9 cellular contexts compared by ENCODE assay signal in genomic region chr9:96484521-96484931, GRCh38. TPM values are rescaled to one million over a fixed set of nuclear protein-coding genes. Genes with fewer than 3 reads are reported as not detected.
DNase-seq lines count a peak whose midpoint lies in the region; ATAC-seq and TF ChIP-seq lines count a peak whose summit lies in the region.
"Had no signal": no experiment of that assay in that cellular context is flagged by ENCODE, and none has a peak within 500 bp of the region (broad histone marks: within the 10 kb centered on the region; RNA-seq: fewer than 3 reads in every experiment).

No MANE protein-coding gene starts in this region.

- H3K27ac ChIP-seq in right atrium auricular region = no peak overlapping the region

- no peak overlapping the region for H3K4me3 Mint-ChIP-seq in activated CD8-positive, alpha-beta T cell treated with anti-CD3 and anti-CD28 coated beads for 36 hours
- H3K4me3 Mint-ChIP-seq in activated CD8-positive, alpha-beta T cell treated with anti-CD3 and anti-CD28 coated beads, Interleukin-2, amount 10 ng/mL, durations not matched to agents 7 days and 5 days = no peak overlapping the region
- no peak overlapping the region for H3K4me3 Mint-ChIP-seq in HFFc6
- no peak overlapping the region for H3K4me3 Mint-ChIP-seq in stimulated activated memory B cell treated with anti-CD40 and anti-IgM and Interleukin-4, amounts not matched to agents 10 μg/mL and 1 μg/mL and 100 μg/mL, for 72 hours

- CTCF ChIA-PET in activated CD8-positive, alpha-beta T cell treated with anti-CD3 and anti-CD28 coated beads for 36 hours (lab: Charles Lee) = no interaction called here
- CTCF ChIA-PET in activated CD8-positive, alpha-beta T cell treated with anti-CD3 and anti-CD28 coated beads, Interleukin-2, amount 10 ng/mL, durations not matched to agents 7 days and 5 days (lab: Charles Lee) = no interaction called here

- peak; percentile 20 for ATAC-seq in activated CD8-positive, alpha-beta T cell treated with anti-CD3 and anti-CD28 coated beads for 36 hours
- no peak for ATAC-seq in activated CD8-positive, alpha-beta T cell treated with anti-CD3 and anti-CD28 coated beads, Interleukin-2, amount 10 ng/mL, durations not matched to agents 7 days and 5 days
- ATAC-seq in HG03558 (IDR thresholded peaks at IDR 0.05; ENCODE audit: extremely low read depth, unreplicated experiment) = peak; percentile 88
- peak; percentile 98 for ATAC-seq in stimulated activated memory B cell treated with anti-CD40 and anti-IgM and Interleukin-4, amounts not matched to agents 10 μg/mL and 1 μg/mL and 100 μg/mL, for 72 hours
- no peak for ATAC-seq in left ventricle myocardium superior

- POLR2A ChIA-PET in activated CD8-positive, alpha-beta T cell treated with anti-CD3 and anti-CD28 coated beads for 36 hours (lab: Charles Lee) = no interaction called here
- POLR2A ChIA-PET in activated CD8-positive, alpha-beta T cell treated with anti-CD3 and anti-CD28 coated beads, Interleukin-2, amount 10 ng/mL, durations not matched to agents 7 days and 5 days (lab: Charles Lee) = no interaction called here

- H3K36me3 Mint-ChIP-seq in activated CD8-positive, alpha-beta T cell treated with anti-CD3 and anti-CD28 coated beads for 36 hours (ENCODE audit: low read depth) = peaks cover 29% of the 10 kb centered on the region
- peaks cover 2% of the 10 kb centered on the region for H3K36me3 Mint-ChIP-seq in activated CD8-positive, alpha-beta T cell treated with anti-CD3 and anti-CD28 coated beads, Interleukin-2, amount 10 ng/mL, durations not matched to agents 7 days and 5 days (ENCODE audit: low read depth)
- H3K36me3 Mint-ChIP-seq in HFFc6 (ENCODE audit: low read depth) = peaks cover 53% of the 10 kb centered on the region
- H3K36me3 Mint-ChIP-seq in stimulated activated memory B cell treated with anti-CD40 and anti-IgM and Interleukin-4, amounts not matched to agents 10 μg/mL and 1 μg/mL and 100 μg/mL, for 72 hours = peaks cover 43% of the 10 kb centered on the region

- H3K4me3 ChIP-seq in right atrium auricular region = no peak overlapping the region

- H3K27ac Mint-ChIP-seq in activated CD8-positive, alpha-beta T cell treated with anti-CD3 and anti-CD28 coated beads for 36 hours = no peak overlapping the region
- no peak overlapping the region for H3K27ac Mint-ChIP-seq in activated CD8-positive, alpha-beta T cell treated with anti-CD3 and anti-CD28 coated beads, Interleukin-2, amount 10 ng/mL, durations not matched to agents 7 days and 5 days
- peak overlapping the region; percentile 58; the same call in 1 of the 2 replicates for H3K27ac Mint-ChIP-seq in HFFc6
- H3K27ac Mint-ChIP-seq in stimulated activated memory B cell treated with anti-CD40 and anti-IgM and Interleukin-4, amounts not matched to agents 10 μg/mL and 1 μg/mL and 100 μg/mL, for 72 hours = peak overlapping the region; percentile 27

- H3K36me3 ChIP-seq in right atrium auricular region = peaks cover 28% of the 10 kb centered on the region

- TF ChIP-seq CTCF in activated CD8-positive, alpha-beta T cell treated with anti-CD3 and anti-CD28 coated beads for 36 hours (IDR thresholded peaks at IDR 0.05) = no peak
- TF ChIP-seq CTCF in HFFc6 (IDR thresholded peaks at IDR 0.05) (no peak), right atrium auricular region (IDR thresholded peaks at IDR 0.05) (no peak)

- no peak for DNase-seq in activated CD8-positive, alpha-beta T cell treated with anti-CD3 and anti-CD28 coated beads for 36 hours
- DNase-seq in activated CD8-positive, alpha-beta T cell treated with anti-CD3 and anti-CD28 coated beads, Interleukin-2, amount 10 ng/mL, durations not matched to agents 7 days and 5 days = no peak
- DNase-seq in HFFc6 (no peak), NCI-H1092 treated with DMSO at 0.1 percent for 48 hours (lab: John Stamatoyannopoulos, UW) (no peak), left ventricle myocardium superior (no peak), right atrium auricular region (ENCODE audit: low spot score) (no peak)
- DNase-seq: NCI-H2171 treated with DMSO at 0.1 percent for 48 hours had no signal

- H3K9me3 ChIP-seq in right atrium auricular region = no peaks in the 10 kb centered on the region

- H3K9me3 Mint-ChIP-seq in activated CD8-positive, alpha-beta T cell treated with anti-CD3 and anti-CD28 coated beads for 36 hours = no peaks in the 10 kb centered on the region
- H3K9me3 Mint-ChIP-seq in activated CD8-positive, alpha-beta T cell treated with anti-CD3 and anti-CD28 coated beads, Interleukin-2, amount 10 ng/mL, durations not matched to agents 7 days and 5 days (ENCODE audit: insufficient read depth) = no peaks in the 10 kb centered on the region
- no peaks in the 10 kb centered on the region for H3K9me3 Mint-ChIP-seq in HFFc6
- H3K9me3 Mint-ChIP-seq in stimulated activated memory B cell treated with anti-CD40 and anti-IgM and Interleukin-4, amounts not matched to agents 10 μg/mL and 1 μg/mL and 100 μg/mL, for 72 hours = no peaks in the 10 kb centered on the region

- no peaks in the 10 kb centered on the region for H3K27me3 ChIP-seq in right atrium auricular region

- intact Hi-C loops in activated CD8-positive, alpha-beta T cell treated with anti-CD3 and anti-CD28 coated beads for 36 hours (cut with micrococcal nuclease) = no loop called here
- intact Hi-C loops in left ventricle myocardium superior (cut with micrococcal nuclease) = no loop called here

- peaks cover 12% of the 10 kb centered on the region for H3K4me1 Mint-ChIP-seq in activated CD8-positive, alpha-beta T cell treated with anti-CD3 and anti-CD28 coated beads for 36 hours (ENCODE audit: low read depth)
- H3K4me1 Mint-ChIP-seq in activated CD8-positive, alpha-beta T cell treated with anti-CD3 and anti-CD28 coated beads, Interleukin-2, amount 10 ng/mL, durations not matched to agents 7 days and 5 days (ENCODE audit: low read depth) = no peaks in the 10 kb centered on the region
- H3K4me1 Mint-ChIP-seq in HFFc6 (ENCODE audit: low read depth) = peaks cover 56% of the 10 kb centered on the region
- H3K4me1 Mint-ChIP-seq in stimulated activated memory B cell treated with anti-CD40 and anti-IgM and Interleukin-4, amounts not matched to agents 10 μg/mL and 1 μg/mL and 100 μg/mL, for 72 hours = peaks cover 24% of the 10 kb centered on the region

- no peaks in the 10 kb centered on the region for H3K27me3 Mint-ChIP-seq in activated CD8-positive, alpha-beta T cell treated with anti-CD3 and anti-CD28 coated beads for 36 hours
- H3K27me3 Mint-ChIP-seq in activated CD8-positive, alpha-beta T cell treated with anti-CD3 and anti-CD28 coated beads, Interleukin-2, amount 10 ng/mL, durations not matched to agents 7 days and 5 days (ENCODE audit: low read depth) = no peaks in the 10 kb centered on the region
- H3K27me3 Mint-ChIP-seq in HFFc6 (ENCODE audit: insufficient read depth) = no peaks in the 10 kb centered on the region
- no peaks in the 10 kb centered on the region for H3K27me3 Mint-ChIP-seq in stimulated activated memory B cell treated with anti-CD40 and anti-IgM and Interleukin-4, amounts not matched to agents 10 μg/mL and 1 μg/mL and 100 μg/mL, for 72 hours

- peaks cover 0 to 32% of the 10 kb centered on the region in 2 donors for H3K4me1 ChIP-seq in right atrium auricular region

RNA-seq across cellular contexts. Expression of gene HABP4, which starts 34.6 kb away (rescaled TPM):
- 1 to 10 TPM; 7.0 to 8.3 TPM for total RNA-seq in activated CD8-positive, alpha-beta T cell treated with anti-CD3 and anti-CD28 coated beads for 36 hours
- total RNA-seq in activated CD8-positive, alpha-beta T cell treated with anti-CD3 and anti-CD28 coated beads, Interleukin-2, amount 10 ng/mL, durations not matched to agents 7 days and 5 days = 1 to 10 TPM; 4.1 to 5.0 TPM
- 10 to 100 TPM; 20.1 to 26.6 (median 24.9) TPM for total RNA-seq in HFFc6 (2021; fragmentation: NEBNext Ultra II Directional; extraction: Animal tissue kit (Norgen Biotek cat#: 25700))
- total RNA-seq in left ventricle myocardium superior = 22.7 TPM
- total RNA-seq in right atrium auricular region = 10 to 100 TPM; 16.5 to 20.5 TPM

Comparison
In these comparisons a context has a peak if more than half of its experiments do, and no peak if none do; other contexts are left out.
1. ATAC-seq: peak in activated CD8-positive, alpha-beta T cell treated with anti-CD3 and anti-CD28 coated beads for 36 hours (single experiment), HG03558 (single experiment) and stimulated activated memory B cell treated with anti-CD40 and anti-IgM and Interleukin-4, amounts not matched to agents 10 μg/mL and 1 μg/mL and 100 μg/mL, for 72 hours (single experiment); none in activated CD8-positive, alpha-beta T cell treated with anti-CD3 and anti-CD28 coated beads, Interleukin-2, amount 10 ng/mL, durations not matched to agents 7 days and 5 days (single experiment) and left ventricle myocardium superior (single experiment).
2. H3K27ac Mint-ChIP-seq: peak in HFFc6 (single experiment) and stimulated activated memory B cell treated with anti-CD40 and anti-IgM and Interleukin-4, amounts not matched to agents 10 μg/mL and 1 μg/mL and 100 μg/mL, for 72 hours (single experiment); none in activated CD8-positive, alpha-beta T cell treated with anti-CD3 and anti-CD28 coated beads for 36 hours (single experiment) and activated CD8-positive, alpha-beta T cell treated with anti-CD3 and anti-CD28 coated beads, Interleukin-2, amount 10 ng/mL, durations not matched to agents 7 days and 5 days (single experiment).